Comparison of ENCODE assay signal across 11 cellular contexts in the genomic region with DNA sequence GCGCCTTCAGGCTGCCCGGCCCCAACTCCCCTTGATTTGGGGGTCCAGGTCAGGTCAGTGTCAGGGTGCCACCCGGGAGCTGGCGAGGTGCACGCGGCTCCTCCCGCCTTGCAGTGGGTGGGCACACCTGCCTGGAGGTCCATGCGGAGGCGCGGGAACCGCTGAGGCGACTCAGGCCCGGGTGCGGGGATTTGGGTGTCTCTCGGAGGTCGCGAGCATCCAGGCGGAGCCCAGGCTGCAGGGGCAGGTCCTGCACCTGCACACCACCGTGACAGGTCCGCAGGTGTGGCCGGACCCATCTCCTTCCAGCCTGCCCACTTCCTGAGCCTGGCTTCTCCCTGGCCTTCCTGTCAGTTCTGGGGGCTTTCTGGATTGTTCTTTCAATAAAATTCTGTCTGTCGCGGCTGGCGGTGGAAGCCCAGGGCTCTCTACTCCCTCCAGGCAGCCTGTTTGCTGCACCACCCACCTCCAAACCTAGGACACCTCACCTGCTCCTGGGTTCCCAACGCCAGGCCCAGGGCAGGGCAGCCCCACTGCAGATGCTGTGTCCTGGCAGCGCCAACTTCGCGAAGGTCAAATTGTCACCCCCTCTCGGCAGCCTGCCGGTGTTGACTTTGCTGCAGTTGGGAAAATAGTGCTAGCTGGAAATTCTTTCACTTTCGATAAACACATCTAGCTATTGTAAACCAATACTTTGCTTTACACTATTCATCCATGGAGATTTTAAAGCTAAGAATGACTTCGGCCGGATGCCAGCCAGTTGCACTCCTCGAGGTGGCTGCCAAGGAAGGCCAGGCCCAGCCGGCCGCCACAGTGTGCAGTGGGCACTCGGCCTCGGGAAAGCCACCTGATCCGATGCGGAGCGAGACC. TPM values are rescaled to one million over a fixed set of nuclear protein-coding genes. Genes with fewer than 3 reads are reported as not detected.
DNase-seq lines count a peak whose midpoint lies in the region; ATAC-seq and TF ChIP-seq lines count a peak whose summit lies in the region.
"Had no signal": no experiment of that assay in that cellular context is flagged by ENCODE, and none has a peak within 500 bp of the region (broad histone marks: within the 10 kb centered on the region; RNA-seq: fewer than 3 reads in every experiment).

No MANE protein-coding gene starts in this region.

- TF ChIP-seq RAD21 in liver (IDR thresholded peaks at IDR 0.05), result no peak

- intact Hi-C loops in thyroid gland (cut with DNase I), result no loop called here

- no peak overlapping the region for H3K27ac Mint-ChIP-seq in activated CD8-positive, alpha-beta memory T cell treated with anti-CD3 and anti-CD28 coated beads, Interleukin-2, amount 10 ng/mL, durations not matched to agents 7 days and 5 days

- peak; percentile 22 for ATAC-seq in activated CD8-positive, alpha-beta memory T cell treated with anti-CD3 and anti-CD28 coated beads, Interleukin-2, amount 10 ng/mL, durations not matched to agents 7 days and 5 days
- no peak for ATAC-seq in HG03354 (IDR thresholded peaks at IDR 0.05; ENCODE audit: poor library complexity, severe bottlenecking, unreplicated experiment)

- TF ChIP-seq POLR2A in thyroid gland (IDR thresholded peaks at IDR 0.05), result no peak

- H3K9me3 Mint-ChIP-seq in activated CD8-positive, alpha-beta memory T cell treated with anti-CD3 and anti-CD28 coated beads, Interleukin-2, amount 10 ng/mL, durations not matched to agents 7 days and 5 days (ENCODE audit: low read depth), result no peaks in the 10 kb centered on the region

- H3K36me3 Mint-ChIP-seq in activated CD8-positive, alpha-beta memory T cell treated with anti-CD3 and anti-CD28 coated beads, Interleukin-2, amount 10 ng/mL, durations not matched to agents 7 days and 5 days, result peaks cover 2% of the 10 kb centered on the region

- peaks cover 8 to 17% (median 11%) of the 10 kb centered on the region in 4 donors for H3K4me1 ChIP-seq in liver (ENCODE audit: control insufficient read depth in 4 of 4, insufficient read depth in 4 of 4, low read length in 3 of 4)
- peaks cover 47 to 63% of the 10 kb centered on the region in 2 donors for H3K4me1 ChIP-seq in thyroid gland

- 54% methylated on average over 41 of the region's 41 CpGs for WGBS in liver
- WGBS in thyroid gland, 2 donors, result 45% methylated on average over 33 of the region's 41 CpGs

- peaks cover 9% of the 10 kb centered on the region for H3K27me3 Mint-ChIP-seq in activated CD8-positive, alpha-beta memory T cell treated with anti-CD3 and anti-CD28 coated beads, Interleukin-2, amount 10 ng/mL, durations not matched to agents 7 days and 5 days

- H3K4me1 Mint-ChIP-seq in activated CD8-positive, alpha-beta memory T cell treated with anti-CD3 and anti-CD28 coated beads, Interleukin-2, amount 10 ng/mL, durations not matched to agents 7 days and 5 days, result no peaks in the 10 kb centered on the region

- H3K4me3 ChIP-seq in liver (ENCODE audit: low read depth in 1 of 3, low read length in 3 of 3) (no peak overlapping the region), thyroid gland (replicated peaks in 1 of 3) (peak overlapping the region in 1 of 3 donors; percentile 2)

- H3K27me3 ChIP-seq in liver (ENCODE audit: control insufficient read depth in 4 of 4, insufficient read depth in 4 of 4, low read length in 3 of 4) (peaks cover 0 to 5% (median 0%) of the 10 kb centered on the region in 4 donors), thyroid gland (no peaks in the 10 kb centered on the region)

- no peak overlapping the region for H3K9ac ChIP-seq in liver (ENCODE audit: low read depth in 1 of 2, low read length in 2 of 2)

- TF ChIP-seq CTCF in liver (IDR thresholded peaks at IDR 0.05; ENCODE audit: low read depth, low read length, missing input control), result no peak
- no peak for TF ChIP-seq CTCF in thyroid gland (IDR thresholded peaks at IDR 0.05)

- H3K27ac ChIP-seq in cingulate gyrus (ENCODE audit: low read depth, low read length) (peak overlapping the region; percentile 65), liver (ENCODE audit: low read depth in 1 of 2, low read length in 2 of 2) (peak overlapping the region in 1 of 2 donors; percentile 20), thyroid gland (peak overlapping the region; percentile 73 to 82 (median 79))

- CTCF ChIA-PET in activated CD8-positive, alpha-beta memory T cell treated with anti-CD3 and anti-CD28 coated beads, Interleukin-2, amount 10 ng/mL, durations not matched to agents 7 days and 5 days (lab: Charles Lee), result no interaction called here

- DNase-seq in activated CD8-positive, alpha-beta memory T cell treated with anti-CD3 and anti-CD28 coated beads, Interleukin-2, amount 10 ng/mL, durations not matched to agents 7 days and 5 days, result no peak
- no peak for DNase-seq in activated CD8-positive, alpha-beta memory T cell treated with anti-CD3 and anti-CD28 coated beads for 24 hours
- DNase-seq in thyroid gland, result peak; percentile 78 to 84
- DNase-seq in NCI-H526 (lab: John Stamatoyannopoulos, UW), result no peak
- no peak for DNase-seq in SHP77 treated with DMSO at 0.1 percent for 48 hours (lab: John Stamatoyannopoulos, UW)
- DNase-seq: naive B cell had no signal

- no peak overlapping the region for H3K4me3 Mint-ChIP-seq in activated CD8-positive, alpha-beta memory T cell treated with anti-CD3 and anti-CD28 coated beads, Interleukin-2, amount 10 ng/mL, durations not matched to agents 7 days and 5 days

- H3K36me3 ChIP-seq in liver (ENCODE audit: control insufficient read depth in 4 of 4, insufficient read depth in 3 of 4, low read depth in 1 of 4, low read length in 3 of 4), result no peaks in the 10 kb centered on the region
- H3K36me3 ChIP-seq in thyroid gland, result no peaks in the 10 kb centered on the region

- H3K9me3 ChIP-seq in liver (ENCODE audit: control insufficient read depth in 4 of 4, low read length in 3 of 4) (no peaks in the 10 kb centered on the region), thyroid gland (no peaks in the 10 kb centered on the region)

TF ChIP-seq in liver, 16 proteins besides CTCF, POLR2A, EP300 and RAD21 (continues in another document):
- no peak for TF ChIP-seq GABPA (IDR thresholded peaks at IDR 0.05 in 1 of 2, conservative IDR thresholded peaks at IDR 0.05 in 1 of 2)
- TF ChIP-seq HNF4A (conservative IDR thresholded peaks at IDR 0.05), result no peak
- peak in 1 of 2 donors; percentile 8 for TF ChIP-seq RXRA (IDR thresholded peaks at IDR 0.05)
- TF ChIP-seq TAF1 (conservative IDR thresholded peaks at IDR 0.05), result no peak
- TF ChIP-seq ZBTB33 (IDR thresholded peaks at IDR 0.05), result no peak
- TF ChIP-seq EGR1 (IDR thresholded peaks at IDR 0.05; ENCODE audit: low read depth in 2 of 2), result no peak
- TF ChIP-seq YY1 (IDR thresholded peaks at IDR 0.05), result no peak
- TF ChIP-seq, protein P1, sequence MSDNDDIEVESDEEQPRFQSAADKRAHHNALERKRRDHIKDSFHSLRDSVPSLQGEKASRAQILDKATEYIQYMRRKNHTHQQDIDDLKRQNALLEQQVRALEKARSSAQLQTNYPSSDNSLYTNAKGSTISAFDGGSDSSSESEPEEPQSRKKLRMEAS (IDR thresholded peaks at IDR 0.05), result no peak
- TF ChIP-seq, protein P2, sequence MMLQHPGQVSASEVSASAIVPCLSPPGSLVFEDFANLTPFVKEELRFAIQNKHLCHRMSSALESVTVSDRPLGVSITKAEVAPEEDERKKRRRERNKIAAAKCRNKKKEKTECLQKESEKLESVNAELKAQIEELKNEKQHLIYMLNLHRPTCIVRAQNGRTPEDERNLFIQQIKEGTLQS (IDR thresholded peaks at IDR 0.05), result no peak
- TF ChIP-seq FOXA2 (IDR thresholded peaks at IDR 0.05), result peak; percentile 75

RNA-seq across cellular contexts. Expression of gene FGFRL1, which starts 35.9 kb away (rescaled TPM):
- 1 to 10 TPM; 8.4 to 9.3 TPM for total RNA-seq in activated CD8-positive, alpha-beta memory T cell treated with anti-CD3 and anti-CD28 coated beads, Interleukin-2, amount 10 ng/mL, durations not matched to agents 7 days and 5 days
- 10 to 100 TPM; 15.2 to 29.6 TPM for total RNA-seq in liver
- 10 to 100 TPM; 14.2 to 49.1 TPM for polyA plus RNA-seq in liver
- 10 to 100 TPM; 59.0 to 93.9 (median 77.2) TPM for total RNA-seq in thyroid gland

RNA-seq across cellular contexts. Expression of gene SLC26A1, which starts 54.1 kb away (rescaled TPM):
- not detected for total RNA-seq in activated CD8-positive, alpha-beta memory T cell treated with anti-CD3 and anti-CD28 coated beads, Interleukin-2, amount 10 ng/mL, durations not matched to agents 7 days and 5 days
- total RNA-seq in liver (10 to 100 TPM; 34.7 to 41.0 TPM), thyroid gland (under 1 TPM; 0.15 to 0.33 (median 0.24) TPM)
- 10 to 100 TPM in 1 of 2 donors, 1 to 10 TPM in 1; 5.1 to 17.8 TPM for polyA plus RNA-seq in liver
- total RNA-seq: H4, RPMI7951 had no signal

Comparison
In these comparisons a context has a peak if more than half of its experiments do, and no peak if none do; other contexts are left out.
1. DNase-seq: peak in thyroid gland (2 of 2); none in activated CD8-positive, alpha-beta memory T cell treated with anti-CD3 and anti-CD28 coated beads, Interleukin-2, amount 10 ng/mL, durations not matched to agents 7 days and 5 days (single experiment), activated CD8-positive, alpha-beta memory T cell treated with anti-CD3 and anti-CD28 coated beads for 24 hours (single experiment), NCI-H526 (0 of 2) and SHP77 treated with DMSO at 0.1 percent for 48 hours (single experiment).
2. RNA of gene SLC26A1, which starts 54.1 kb away (total RNA-seq): 34.7 to 41.0 TPM in liver; 0.15 to 0.33 TPM in thyroid gland and not detected in activated CD8-positive, alpha-beta memory T cell treated with anti-CD3 and anti-CD28 coated beads, Interleukin-2, amount 10 ng/mL, durations not matched to agents 7 days and 5 days; every median in the first group is over 10 times any median in the second.